1 cellular context compared by ENCODE assay signal in genomic region chr7:110157631-110158362, GRCh38.
TF ChIP-seq lines count a peak whose summit lies in the region.

No MANE protein-coding gene starts in this region.

TF ChIP-seq in WTC11, 78 proteins besides CTCF, POLR2A, EP300 and RAD21:
- TF ChIP-seq AR (CRISPR knock-in tag; IDR thresholded peaks at IDR 0.05) (no peak), ATF1 (CRISPR knock-in tag; IDR thresholded peaks at IDR 0.05) (no peak), ZNF671 (CRISPR knock-in tag; IDR thresholded peaks at IDR 0.05) (no peak), MLX (CRISPR knock-in tag; IDR thresholded peaks at IDR 0.05) (no peak), MYBL2 (CRISPR knock-in tag; IDR thresholded peaks at IDR 0.05) (no peak), NR3C1 (CRISPR knock-in tag; conservative IDR thresholded peaks at IDR 0.05; ENCODE audit: low read depth) (no peak), MXD4 (CRISPR knock-in tag; IDR thresholded peaks at IDR 0.05; ENCODE audit: borderline replicate concordance) (no peak), ATF3 (CRISPR knock-in tag; conservative IDR thresholded peaks at IDR 0.05) (no peak), CREB1 (CRISPR knock-in tag; IDR thresholded peaks at IDR 0.05) (no peak), ZSCAN18 (CRISPR knock-in tag; IDR thresholded peaks at IDR 0.05) (no peak)
